ENCODE assay signal across 10 cellular contexts in the genomic region with DNA sequence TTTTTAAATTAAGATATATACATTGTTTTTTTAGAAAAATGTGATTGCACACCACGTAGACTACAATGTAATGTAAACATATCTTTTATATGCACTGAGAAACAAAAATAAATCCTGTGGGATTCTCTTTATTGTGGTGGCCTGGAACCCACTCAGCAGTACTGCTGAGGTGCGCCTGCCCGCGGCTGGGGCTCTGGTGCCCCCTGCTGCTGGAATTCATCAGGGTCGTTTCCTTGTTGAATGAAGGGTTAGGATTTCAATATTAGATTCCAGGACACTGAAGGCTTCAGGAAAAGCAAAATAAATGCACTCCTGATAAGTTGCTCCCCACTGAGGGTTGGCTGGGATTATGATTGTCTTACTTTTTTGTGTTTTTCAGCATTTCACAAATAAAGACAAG.
DNase-seq lines count a peak whose midpoint lies in the region; ATAC-seq, FAIRE-seq and TF ChIP-seq lines count a peak whose summit lies in the region.
"Had no signal": no experiment of that assay in that cellular context is flagged by ENCODE, and none has a peak within 500 bp of the region (broad histone marks: within the 10 kb centered on the region; RNA-seq: fewer than 3 reads in every experiment).

No MANE protein-coding gene starts in this region.

- no peak for ATAC-seq in GM18505 (IDR thresholded peaks at IDR 0.05; ENCODE audit: unreplicated experiment)
- ATAC-seq in GM21825 (IDR thresholded peaks at IDR 0.05; ENCODE audit: unreplicated experiment): no peak
- ATAC-seq: mucosa of descending colon had no signal

- no peak overlapping the region for H3K9ac ChIP-seq in kidney (ENCODE audit: low read length in 2 of 2)

- H3K4me3 ChIP-seq in kidney (ENCODE audit: low read length in 2 of 2): no peak overlapping the region
- H3K4me3 ChIP-seq: mucosa of descending colon had no signal

- peak overlapping the region; percentile 67; the same call in 1 of the 2 replicates for H3K27ac ChIP-seq in C4-2B
- H3K27ac ChIP-seq in kidney (ENCODE audit: low read depth in 2 of 2, low read length in 2 of 2): no peak overlapping the region

- no peaks in the 10 kb centered on the region for H3K36me3 ChIP-seq in kidney (ENCODE audit: control insufficient read depth in 1 of 2, insufficient read depth in 2 of 2, low read length in 2 of 2)

- no peaks in the 10 kb centered on the region for H3K4me1 ChIP-seq in kidney (ENCODE audit: control insufficient read depth in 1 of 2, insufficient read depth in 1 of 2, low read depth in 1 of 2, low read length in 2 of 2)

- FAIRE-seq in kidney (lab: Jason Lieb, UNC) (no peak), frontal cortex (lab: Jason Lieb, UNC) (no peak)

- TF ChIP-seq POLR2A in GM18505 (IDR thresholded peaks at IDR 0.05; ENCODE audit: borderline replicate concordance, extremely low read depth, insufficient read depth, insufficient read length): no peak

- DNase-seq in HK-2 (ENCODE audit: unreplicated experiment) (peak; percentile 13), kidney (no peak), frontal cortex (ENCODE audit: low spot score in 2 of 2) (no peak), amniotic stem cell (lab: John Stamatoyannopoulos, UW) (no peak)
- peak; percentile 45 to 47 for DNase-seq in activated CD4-positive, alpha-beta T cell treated with anti-CD3 and anti-CD28 coated beads, Interleukin-2, amount 50 U/mL, for 48 hours
- DNase-seq: NCI-H526 treated with DMSO at 0.1 percent for 48 hours had no signal

- peak; percentile 51 for TF ChIP-seq CTCF in C4-2B (conservative IDR thresholded peaks at IDR 0.05)
- peak; percentile 18 for TF ChIP-seq CTCF in kidney (IDR thresholded peaks at IDR 0.05; ENCODE audit: borderline replicate concordance, extremely low read depth, insufficient read depth)

- intact Hi-C loops in kidney (cut with DNase I): no loop called here

- no peaks in the 10 kb centered on the region for H3K9me3 ChIP-seq in kidney (ENCODE audit: control insufficient read depth in 1 of 2, low read length in 2 of 2)
- H3K9me3 ChIP-seq: mucosa of descending colon had no signal

Comparison
In these comparisons a context has a peak if more than half of its experiments do, and no peak if none do; other contexts are left out.
1. DNase-seq: peak in HK-2 (single experiment) and activated CD4-positive, alpha-beta T cell treated with anti-CD3 and anti-CD28 coated beads, Interleukin-2, amount 50 U/mL, for 48 hours (2 of 2); none in kidney (single experiment), frontal cortex (0 of 2) and amniotic stem cell (single experiment).